In genomic region chr10:130820880-130821482, GRCh38 we compare ENCODE assay signal across 24 cellular contexts.
"Had no signal": no experiment of that assay in that cellular context is flagged by ENCODE, and none has a peak within 500 bp of the region (broad histone marks: within the 10 kb centered on the region; RNA-seq: fewer than 3 reads in every experiment).

No MANE protein-coding gene starts in this region.

- H3K4me1 ChIP-seq: ascending aorta, esophagus squamous epithelium, heart right ventricle, neural progenitor cell, stomach, upper lobe of left lung had no signal

- H3K27ac Mint-ChIP-seq: activated CD4-positive, alpha-beta T cell treated with anti-CD3 and anti-CD28 coated beads, Interleukin-2, amount 10 ng/mL, durations not matched to agents 7 days and 5 days; activated CD8-positive, alpha-beta T cell treated with anti-CD3 and anti-CD28 coated beads, Interleukin-2, amount 10 ng/mL, durations not matched to agents 7 days and 5 days; immature natural killer cell; naive B cell; neural progenitor cell; stimulated activated effector memory CD8-positive, alpha-beta T cell treated with anti-CD3 and anti-CD28 coated beads, Interleukin-12 subunit alpha, Interleukin-12 subunit beta, amount 100 ng/mL, for 72 hours had no signal

- DNase-seq: activated CD4-positive, alpha-beta T cell treated with anti-CD3 and anti-CD28 coated beads, Interleukin-2, amount 10 ng/mL, durations not matched to agents 7 days and 5 days; activated CD8-positive, alpha-beta memory T cell treated with anti-CD3 and anti-CD28 coated beads, Interleukin-2, amount 50 U/mL, for 48 hours; activated CD8-positive, alpha-beta T cell treated with anti-CD3 and anti-CD28 coated beads, Interleukin-2, amount 10 ng/mL, durations not matched to agents 7 days and 5 days; activated effector memory CD4-positive, alpha-beta T cell treated with Interleukin-2 at 50 U/mL for 16 hours; activated naive CD4-positive, alpha-beta T cell treated with anti-CD3 and anti-CD28 coated beads, Interleukin-2, amount 50 U/mL, for 16 hours; activated T-cell treated with anti-CD3 and anti-CD28 coated beads, Interleukin-2, amount 50 U/mL, for 48 hours; effector CD4-positive, alpha-beta T cell; esophagus squamous epithelium; heart right ventricle; immature natural killer cell; mesenchymal stem cell; mucosa of descending colon; naive B cell; ovary; stimulated activated CD4-positive, alpha-beta T cell treated with anti-CD3 and anti-CD28 coated beads, Interleukin-4, amount 100 ng/mL, for 24 hours; stomach; T1000; upper lobe of left lung had no signal

- H3K4me3 Mint-ChIP-seq: activated CD4-positive, alpha-beta T cell treated with anti-CD3 and anti-CD28 coated beads, Interleukin-2, amount 10 ng/mL, durations not matched to agents 7 days and 5 days; activated CD8-positive, alpha-beta T cell treated with anti-CD3 and anti-CD28 coated beads, Interleukin-2, amount 10 ng/mL, durations not matched to agents 7 days and 5 days; immature natural killer cell; naive B cell; neural progenitor cell; stimulated activated effector memory CD8-positive, alpha-beta T cell treated with anti-CD3 and anti-CD28 coated beads, Interleukin-12 subunit alpha, Interleukin-12 subunit beta, amount 100 ng/mL, for 72 hours had no signal

- H3K27ac ChIP-seq: ascending aorta, esophagus squamous epithelium, heart right ventricle, neural progenitor cell, ovary, stomach, upper lobe of left lung had no signal

- ATAC-seq: activated CD4-positive, CD25-positive, alpha-beta regulatory T cell treated with anti-CD3 and anti-CD28 coated beads, Interleukin-2, amount 50 U/mL, for 24 hours; activated CD8-positive, alpha-beta T cell treated with anti-CD3 and anti-CD28 coated beads, Interleukin-2, amount 10 ng/mL, durations not matched to agents 7 days and 5 days; mucosa of descending colon; sciatic nerve; stimulated activated effector memory CD8-positive, alpha-beta T cell treated with anti-CD3 and anti-CD28 coated beads, Interleukin-12 subunit alpha, Interleukin-12 subunit beta, amount 100 ng/mL, for 72 hours had no signal

- H3K36me3 Mint-ChIP-seq: immature natural killer cell; neural progenitor cell; stimulated activated effector memory CD8-positive, alpha-beta T cell treated with anti-CD3 and anti-CD28 coated beads, Interleukin-12 subunit alpha, Interleukin-12 subunit beta, amount 100 ng/mL, for 72 hours had no signal

- H3K4me3 ChIP-seq: ascending aorta, esophagus squamous epithelium, heart right ventricle, mucosa of descending colon, neural progenitor cell, ovary, smooth muscle cell, stomach, upper lobe of left lung had no signal

- H3K4me1 Mint-ChIP-seq: activated CD4-positive, alpha-beta T cell treated with anti-CD3 and anti-CD28 coated beads, Interleukin-2, amount 10 ng/mL, durations not matched to agents 7 days and 5 days; immature natural killer cell; naive B cell; neural progenitor cell; stimulated activated effector memory CD8-positive, alpha-beta T cell treated with anti-CD3 and anti-CD28 coated beads, Interleukin-12 subunit alpha, Interleukin-12 subunit beta, amount 100 ng/mL, for 72 hours had no signal

- H3K36me3 ChIP-seq: ascending aorta, esophagus squamous epithelium, heart right ventricle, neural progenitor cell, ovary, stomach, upper lobe of left lung had no signal

- H3K27me3 Mint-ChIP-seq: activated CD4-positive, alpha-beta T cell treated with anti-CD3 and anti-CD28 coated beads, Interleukin-2, amount 10 ng/mL, durations not matched to agents 7 days and 5 days; naive B cell had no signal

- H3K9me3 ChIP-seq: ascending aorta had no signal

- H3K27me3 ChIP-seq: ascending aorta, esophagus squamous epithelium, neural progenitor cell, ovary, stomach, upper lobe of left lung had no signal
